ENCODE assay signal across 30 cellular contexts in genomic region chr2:106864051-106864450, GRCh38. TPM values are rescaled to one million over a fixed set of nuclear protein-coding genes. Genes with fewer than 3 reads are reported as not detected.
"Had no signal": no experiment of that assay in that cellular context is flagged by ENCODE, and none has a peak within 500 bp of the region (broad histone marks: within the 10 kb centered on the region; RNA-seq: fewer than 3 reads in every experiment).

No MANE protein-coding gene starts in this region.

- H3K4me3 Mint-ChIP-seq: activated CD4-positive, alpha-beta memory T cell treated with anti-CD3 and anti-CD28 coated beads, Interleukin-2, amount 10 ng/mL, durations not matched to agents 7 days and 5 days; activated CD8-positive, alpha-beta memory T cell treated with anti-CD3 and anti-CD28 coated beads, Interleukin-2, amount 10 ng/mL, durations not matched to agents 7 days and 5 days; activated naive CD4-positive, alpha-beta T cell treated with anti-CD3 and anti-CD28 coated beads, Interleukin-2, amount 10 ng/mL, durations not matched to agents 7 days and 5 days; activated naive CD8-positive, alpha-beta T cell; activated naive CD8-positive, alpha-beta T cell treated with anti-CD3 and anti-CD28 coated beads, Interleukin-2, amount 50 U/mL, for 24 hours; central memory CD8-positive, alpha-beta T cell had no signal

- H3K27ac Mint-ChIP-seq: activated CD4-positive, alpha-beta memory T cell treated with anti-CD3 and anti-CD28 coated beads, Interleukin-2, amount 10 ng/mL, durations not matched to agents 7 days and 5 days; activated CD8-positive, alpha-beta memory T cell treated with anti-CD3 and anti-CD28 coated beads, Interleukin-2, amount 10 ng/mL, durations not matched to agents 7 days and 5 days; activated naive CD4-positive, alpha-beta T cell treated with anti-CD3 and anti-CD28 coated beads, Interleukin-2, amount 10 ng/mL, durations not matched to agents 7 days and 5 days; activated naive CD8-positive, alpha-beta T cell; activated naive CD8-positive, alpha-beta T cell treated with anti-CD3 and anti-CD28 coated beads, Interleukin-2, amount 50 U/mL, for 24 hours had no signal

- ATAC-seq: activated CD8-positive, alpha-beta memory T cell treated with anti-CD3 and anti-CD28 coated beads, Interleukin-2, amount 10 ng/mL, durations not matched to agents 7 days and 5 days; activated naive CD8-positive, alpha-beta T cell treated with anti-CD3 and anti-CD28 coated beads, Interleukin-2, amount 50 U/mL, for 24 hours had no signal

- H3K27me3 Mint-ChIP-seq: activated CD4-positive, alpha-beta memory T cell treated with anti-CD3 and anti-CD28 coated beads, Interleukin-2, amount 10 ng/mL, durations not matched to agents 7 days and 5 days; activated CD8-positive, alpha-beta memory T cell treated with anti-CD3 and anti-CD28 coated beads, Interleukin-2, amount 10 ng/mL, durations not matched to agents 7 days and 5 days; activated naive CD4-positive, alpha-beta T cell treated with anti-CD3 and anti-CD28 coated beads, Interleukin-2, amount 10 ng/mL, durations not matched to agents 7 days and 5 days had no signal

- H3K9me3 Mint-ChIP-seq: activated naive CD4-positive, alpha-beta T cell treated with anti-CD3 and anti-CD28 coated beads, Interleukin-2, amount 10 ng/mL, durations not matched to agents 7 days and 5 days; activated naive CD8-positive, alpha-beta T cell treated with anti-CD3 and anti-CD28 coated beads, Interleukin-2, amount 50 U/mL, for 24 hours; central memory CD8-positive, alpha-beta T cell had no signal

- H3K27ac ChIP-seq: cardiac muscle cell, KMS-11, VCaP had no signal

- H3K36me3 ChIP-seq: cardiac muscle cell had no signal

- H3K4me1 Mint-ChIP-seq: activated CD4-positive, alpha-beta memory T cell treated with anti-CD3 and anti-CD28 coated beads, Interleukin-2, amount 10 ng/mL, durations not matched to agents 7 days and 5 days; activated CD8-positive, alpha-beta memory T cell treated with anti-CD3 and anti-CD28 coated beads, Interleukin-2, amount 10 ng/mL, durations not matched to agents 7 days and 5 days; activated naive CD4-positive, alpha-beta T cell treated with anti-CD3 and anti-CD28 coated beads, Interleukin-2, amount 10 ng/mL, durations not matched to agents 7 days and 5 days; activated naive CD8-positive, alpha-beta T cell treated with anti-CD3 and anti-CD28 coated beads, Interleukin-2, amount 50 U/mL, for 24 hours; central memory CD8-positive, alpha-beta T cell had no signal

- DNase-seq: activated CD4-positive, alpha-beta memory T cell treated with anti-CD3 and anti-CD28 coated beads, Interleukin-2, amount 10 ng/mL, durations not matched to agents 7 days and 5 days; activated CD4-positive, alpha-beta T cell treated with anti-CD3 and anti-CD28 coated beads for 1 hour; activated CD4-positive, alpha-beta T cell treated with anti-CD3 and anti-CD28 coated beads for 48 hours; activated CD4-positive, CD25-positive, alpha-beta regulatory T cell; activated CD8-positive, alpha-beta memory T cell treated with anti-CD3 and anti-CD28 coated beads for 24 hours; activated CD8-positive, alpha-beta memory T cell treated with anti-CD3 and anti-CD28 coated beads, Interleukin-2, amount 10 ng/mL, durations not matched to agents 7 days and 5 days; activated CD8-positive, alpha-beta memory T cell treated with anti-CD3 and anti-CD28 coated beads, Interleukin-2, amount 50 U/mL, for 48 hours; activated effector memory CD4-positive, alpha-beta T cell treated with Interleukin-2 at 50 U/mL for 16 hours; activated naive CD4-positive, alpha-beta T cell treated with anti-CD3 and anti-CD28 coated beads, Interleukin-2, amount 10 ng/mL, durations not matched to agents 7 days and 5 days; activated naive CD8-positive, alpha-beta T cell treated with anti-CD3 and anti-CD28 coated beads, Interleukin-2, amount 50 U/mL, for 24 hours; activated T-cell treated with anti-CD3 and anti-CD28 coated beads, Interleukin-2, amount 50 U/mL, for 48 hours; MM.1S; NCI-H1092 treated with DMSO at 0.1 percent for 48 hours; NCI-H146; NCI-H187; NCI-H2029 treated with DMSO at 0.1 percent for 48 hours; NCI-H2107; NCI-H2171; Right ventricle myocardium superior; SW 1271; T-helper 1 cell; T-helper 2 cell; T-helper 9 cell had no signal

- H3K36me3 Mint-ChIP-seq: activated CD8-positive, alpha-beta memory T cell treated with anti-CD3 and anti-CD28 coated beads, Interleukin-2, amount 10 ng/mL, durations not matched to agents 7 days and 5 days; activated naive CD4-positive, alpha-beta T cell treated with anti-CD3 and anti-CD28 coated beads, Interleukin-2, amount 10 ng/mL, durations not matched to agents 7 days and 5 days; activated naive CD8-positive, alpha-beta T cell had no signal

- H3K4me3 ChIP-seq: cardiac muscle cell had no signal

RNA-seq across cellular contexts. Expression of gene ST6GAL2, which starts 21.9 kb away (rescaled TPM):
- total RNA-seq: activated CD4-positive, alpha-beta memory T cell treated with anti-CD3 and anti-CD28 coated beads, Interleukin-2, amount 10 ng/mL, durations not matched to agents 7 days and 5 days; activated CD8-positive, alpha-beta memory T cell treated with anti-CD3 and anti-CD28 coated beads, Interleukin-2, amount 10 ng/mL, durations not matched to agents 7 days and 5 days; LHCN-M2; OCI-LY7; Right ventricle myocardium superior had no signal
